20 cellular contexts compared by ENCODE assay signal in the genomic region with DNA sequence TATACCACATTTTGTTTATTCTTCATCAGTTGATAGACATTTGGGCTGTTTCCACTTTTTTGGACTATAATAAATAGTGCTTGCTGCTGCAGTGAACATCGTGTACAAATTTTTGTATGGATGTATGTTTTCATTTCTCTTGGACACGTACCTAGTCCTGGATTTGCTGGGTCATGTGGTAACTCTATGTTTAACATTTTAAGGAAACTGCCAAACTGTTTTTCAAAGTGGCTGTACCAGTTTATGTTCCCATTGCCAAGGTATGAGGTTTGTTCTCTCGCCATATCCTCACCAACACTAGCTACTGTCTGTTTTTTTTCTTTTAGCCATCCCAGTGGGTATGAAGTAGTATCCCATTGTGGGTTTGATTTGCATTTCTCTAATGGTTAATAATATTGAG. TPM values are rescaled to one million over a fixed set of nuclear protein-coding genes. Genes with fewer than 3 reads are reported as not detected.
DNase-seq lines count a peak whose midpoint lies in the region; ATAC-seq, FAIRE-seq and TF ChIP-seq lines count a peak whose summit lies in the region.
"Had no signal": no experiment of that assay in that cellular context is flagged by ENCODE, and none has a peak within 500 bp of the region (broad histone marks: within the 10 kb centered on the region; RNA-seq: fewer than 3 reads in every experiment).

No MANE protein-coding gene starts in this region.

- peak; percentile 77 for ATAC-seq in gastroesophageal sphincter

- no peak for TF ChIP-seq POLR2A in gastroesophageal sphincter (IDR thresholded peaks at IDR 0.05)

- H3K4me3 ChIP-seq in LNCaP clone FGC (ENCODE audit: low read depth, low read length) (no peak overlapping the region), gastroesophageal sphincter (no peak overlapping the region), tibial artery (no peak overlapping the region)
- H3K4me3 ChIP-seq: BLaER1 had no signal

- 47 to 53% methylated on average over 3 of the region's 3 CpGs for WGBS in gastroesophageal sphincter (ENCODE audit: low coverage in 1 of 2), 2 donors

- peak; percentile 95 for FAIRE-seq in D721Med (lab: Jason Lieb, UNC)
- FAIRE-seq: GM12891, GM19239 had no signal

- peak overlapping the region in 1 of 4 donors; percentile 7 for H3K27ac ChIP-seq in gastroesophageal sphincter
- H3K27ac ChIP-seq in tibial artery: peak overlapping the region; percentile 30 to 57
- H3K27ac ChIP-seq: BLaER1 had no signal

- no peak for DNase-seq in D721Med (ENCODE audit: insufficient read length, low spot score)
- peak; percentile 57 for DNase-seq in LNCaP clone FGC (ENCODE audit: low read depth)
- DNase-seq in tibial artery: no peak
- no peak for DNase-seq in SW 1271 (lab: John Stamatoyannopoulos, UW)
- no peak for DNase-seq in NCI-H2107 (lab: John Stamatoyannopoulos, UW)
- DNase-seq in T-helper 1 cell: no peak
- DNase-seq: 8988T; ACHN; BE2C; C1 segment of cervical spinal cord; CD4-positive, alpha-beta memory T cell; CD4-positive, CD25-positive, alpha-beta regulatory T cell; CD8-positive, alpha-beta memory T cell; COR-L47; DMS79 treated with DMSO at 0.1 percent for 48 hours; GF-D8 had no signal

- H3K9me3 ChIP-seq in gastroesophageal sphincter (no peaks in the 10 kb centered on the region), tibial artery (no peaks in the 10 kb centered on the region)
- H3K9me3 ChIP-seq: BE2C, BLaER1 had no signal

- TF ChIP-seq EP300 in gastroesophageal sphincter (IDR thresholded peaks at IDR 0.05): no peak

- H3K27me3 ChIP-seq in gastroesophageal sphincter (no peaks in the 10 kb centered on the region), tibial artery (no peaks in the 10 kb centered on the region)
- H3K27me3 ChIP-seq: BE2C, BLaER1 had no signal

- no peaks in the 10 kb centered on the region for H3K36me3 ChIP-seq in gastroesophageal sphincter
- H3K36me3 ChIP-seq in tibial artery: no peaks in the 10 kb centered on the region
- H3K36me3 ChIP-seq: BE2C, BLaER1 had no signal

- no peak for TF ChIP-seq CTCF in D721Med (IDR thresholded peaks at IDR 0.05; ENCODE audit: insufficient read depth, missing control alignments)
- no peak for TF ChIP-seq CTCF in LNCaP clone FGC (IDR thresholded peaks at IDR 0.05; ENCODE audit: control insufficient read depth, extremely low read depth, insufficient read depth)
- no peak for TF ChIP-seq CTCF in gastroesophageal sphincter (IDR thresholded peaks at IDR 0.05)
- no peak for TF ChIP-seq CTCF in tibial artery (IDR thresholded peaks at IDR 0.05)

- H3K4me1 ChIP-seq in gastroesophageal sphincter (no peaks in the 10 kb centered on the region), tibial artery (peaks cover 0 to 66% (median 13%) of the 10 kb centered on the region in 4 donors)
- H3K4me1 ChIP-seq: BE2C, BLaER1 had no signal

- intact Hi-C loops in tibial artery (cut with DNase I; ENCODE audit: low total_unique reads): no loop called here

RNA-seq across cellular contexts. Expression of a gene that starts 42.5 kb away (rescaled TPM):
- 10 to 100 TPM in 2 of 4 donors, 1 to 10 TPM in 2; 6.2 to 14.9 (median 10.4) TPM for total RNA-seq in gastroesophageal sphincter
- total RNA-seq: CD4-positive, alpha-beta memory T cell; CD4-positive, CD25-positive, alpha-beta regulatory T cell; CD8-positive, alpha-beta memory T cell had no signal
